ENCODE assay signal across 8 cellular contexts in the genomic region with DNA sequence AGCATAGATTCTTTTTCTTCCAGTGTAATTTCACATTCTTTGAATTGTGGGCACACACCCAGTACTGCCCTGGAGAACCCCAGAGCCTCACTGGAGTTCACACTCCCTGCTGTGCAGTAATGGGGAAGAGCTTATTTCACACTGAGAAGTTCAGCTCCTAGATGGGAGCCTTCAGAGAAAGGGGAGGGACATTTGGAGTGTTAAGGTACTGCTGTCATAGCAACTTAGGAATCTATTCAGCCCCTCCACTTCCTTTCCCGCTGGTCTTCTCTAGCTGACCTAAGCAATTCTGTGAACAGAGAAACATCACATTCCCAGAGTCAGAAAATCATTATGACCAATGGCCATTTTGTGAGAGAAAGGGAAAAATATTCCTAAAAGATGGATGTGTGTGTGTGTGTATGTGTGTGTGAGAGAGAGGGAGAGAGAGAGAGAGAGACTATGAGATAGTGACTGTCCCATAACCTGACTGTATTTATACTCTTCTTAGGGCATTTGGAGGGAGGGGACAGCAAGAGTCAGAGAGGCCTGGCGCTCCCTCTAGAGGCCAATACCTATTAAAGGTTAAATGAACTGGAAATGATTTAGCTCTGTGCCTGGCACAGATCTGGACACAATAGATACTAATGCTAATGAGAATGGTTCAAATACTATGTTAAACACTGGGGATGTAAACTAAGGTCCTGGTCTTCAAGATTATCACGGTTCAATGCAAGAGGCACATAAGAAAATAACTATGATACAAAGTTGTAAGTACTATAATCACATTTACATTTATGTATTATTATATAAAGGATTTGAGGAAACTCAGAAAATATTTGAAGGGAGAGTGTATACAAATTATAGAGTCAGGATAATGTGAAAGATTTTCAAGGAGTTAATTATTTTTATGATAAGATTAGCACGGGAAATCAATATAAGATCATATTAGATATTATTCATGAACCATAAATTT. TPM values are rescaled to one million over a fixed set of nuclear protein-coding genes. Genes with fewer than 3 reads are reported as not detected.
A peak's percentile ranks its signal among the peaks of the same experiment; 100 is the strongest.
DNase-seq lines count a peak whose midpoint lies in the region; TF ChIP-seq lines count a peak whose summit lies in the region.

No MANE protein-coding gene starts in this region.

- H3K18ac ChIP-seq in H9 (ENCODE audit: insufficient read length, low read depth, low read length) = no peak overlapping the region

- no peak overlapping the region for H2AK5ac ChIP-seq in H9 (ENCODE audit: insufficient read length, low read length)

- H3K4me3 Mint-ChIP-seq in H9 = peak overlapping the region in 1 of 2 experiments; percentile 42; a peak in 3 of 5 replicates
- H3K4me3 Mint-ChIP-seq in brain = peak overlapping the region in 4 of 5 experiments; percentile 3 to 47 (median 24)

- H3K9me3 ChIP-seq in H9 (ENCODE audit: control insufficient read depth, low read depth, low read length) = no peaks in the 10 kb centered on the region

- H3T11ph ChIP-seq in H9 (ENCODE audit: low read length) = no peak overlapping the region

- no peak overlapping the region for H3K9ac ChIP-seq in H9 (ENCODE audit: extremely low read depth, insufficient read length, low read length)

- H2AFZ ChIP-seq in H9 (ENCODE audit: low read length) = no peak overlapping the region

- H3K4ac ChIP-seq in H9 (ENCODE audit: low read depth, low read length) = no peak overlapping the region

- in situ Hi-C loops in KBM-7 (cut with MboI; ENCODE audit: low pct_unique_long_range_greater_than_20kb, low sequenced_read_pairs) = no loop called here

- H3K4me1 ChIP-seq in H9 (ENCODE audit: insufficient read depth, low read length) = no peaks in the 10 kb centered on the region

- H4K5ac ChIP-seq in H9 (ENCODE audit: insufficient read length, low read depth, low read length) = no peak overlapping the region

- no peaks in the 10 kb centered on the region for H4K20me1 ChIP-seq in H9 (ENCODE audit: control insufficient read depth, insufficient read depth, insufficient read length)

- no peak overlapping the region for H4K91ac ChIP-seq in H9 (ENCODE audit: insufficient read length, low read depth, low read length)

- peak overlapping the region in 2 of 3 experiments; percentile 26 to 71; a peak in 3 of 7 replicates for H3K27ac Mint-ChIP-seq in H9
- H3K27ac Mint-ChIP-seq in brain = peak overlapping the region in 4 of 5 experiments; percentile 74 to 91 (median 84)

- no peaks in the 10 kb centered on the region for H3K36me3 Mint-ChIP-seq in H9 (ENCODE audit: insufficient read depth in 1 of 3, low read depth in 3 of 3)
- peaks cover 2% of the 10 kb centered on the region for H3K36me3 Mint-ChIP-seq in brain

- peaks cover 6% of the 10 kb centered on the region for H3K27me3 ChIP-seq in H9 (ENCODE audit: insufficient read depth, low read length)

- peak; percentile 8 to 23 for DNase-seq in activated CD4-positive, alpha-beta T cell treated with anti-CD3 and anti-CD28 coated beads for 24 hours (ENCODE audit: low read depth in 2 of 2)
- no peak for DNase-seq in activated CD4-positive, alpha-beta T cell treated with anti-CD3 and anti-CD28 coated beads for 1 hour
- DNase-seq in H9 = peak; percentile 73
- peak; percentile 63 for DNase-seq in KBM-7
- DNase-seq in RPMI7951 (ENCODE audit: low read depth) = peak; percentile 57
- DNase-seq in iPS-NIHi11 (ENCODE audit: low spot score) = peak; percentile 71
- peak; percentile 15 to 18 for DNase-seq in stimulated activated CD4-positive, alpha-beta T cell treated with anti-CD3 and anti-CD28 coated beads, Interleukin-15, amount 100 ng/mL, for 48 hours (ENCODE audit: low read depth in 2 of 2)

- H3K79me1 ChIP-seq in H9 (ENCODE audit: insufficient read depth, low read depth, low read length, poor library complexity, severe bottlenecking) = no peaks in the 10 kb centered on the region

- no peak overlapping the region for H4K8ac ChIP-seq in H9 (replicated peaks; ENCODE audit: insufficient read length, low read depth, low read length)

- no peak overlapping the region for H3K4me2 ChIP-seq in H9 (ENCODE audit: insufficient read depth, insufficient read length, low read length)

- H2BK12ac ChIP-seq in H9 (ENCODE audit: insufficient read length, low read depth, low read length) = no peak overlapping the region

- peaks cover 20 to 25% of the 10 kb centered on the region in 2 experiments for H3K4me1 Mint-ChIP-seq in H9
- peaks cover 51% of the 10 kb centered on the region for H3K4me1 Mint-ChIP-seq in brain

- H2BK5ac ChIP-seq in H9 (ENCODE audit: insufficient read length, low read length) = no peak overlapping the region

- H3K23ac ChIP-seq in H9 (ENCODE audit: insufficient read length, low read depth, low read length) = no peak overlapping the region

- H3K56ac ChIP-seq in H9 (ENCODE audit: insufficient read length, low read depth, low read length) = no peak overlapping the region

- TF ChIP-seq CTCF in H9 (conservative IDR thresholded peaks at IDR 0.05) (peak; percentile 87), brain (conservative IDR thresholded peaks at IDR 0.05) (peak; percentile 69 to 86)

- no peak overlapping the region for H2BK120ac ChIP-seq in H9 (ENCODE audit: low read depth, low read length, poor library complexity, severe bottlenecking)

- no peak overlapping the region for H3K14ac ChIP-seq in H9 (ENCODE audit: insufficient read depth, low read length)

- H3K27me3 Mint-ChIP-seq in H9 (ENCODE audit: low read depth) (peaks cover 63% of the 10 kb centered on the region), brain (no peaks in the 10 kb centered on the region)

- no CpG with 5 or more reads among the region's 4 CpGs for WGBS in H9 (ENCODE audit: extremely low coverage, insufficient read length, low lambda C conversion rate)

- H2BK20ac ChIP-seq in H9 (ENCODE audit: low read depth, low read length, poor library complexity, severe bottlenecking) = no peak overlapping the region

- H3K79me2 ChIP-seq in H9 (ENCODE audit: insufficient read depth, low read length) = no peaks in the 10 kb centered on the region

- H3K9me3 Mint-ChIP-seq in H9 = no peaks in the 10 kb centered on the region
- H3K9me3 Mint-ChIP-seq in brain = no peaks in the 10 kb centered on the region

- no peak overlapping the region for H3K27ac ChIP-seq in H9 (ENCODE audit: insufficient read length, low read depth, low read length)

- no peak overlapping the region for H2BK15ac ChIP-seq in H9 (ENCODE audit: low read depth, low read length)

- no peaks in the 10 kb centered on the region for H3K23me2 ChIP-seq in H9 (ENCODE audit: insufficient read length, low read depth, low read length, poor library complexity, severe bottlenecking)

RNA-seq across cellular contexts. Expression of gene RPE, which starts 41.5 kb away (rescaled TPM):
- 67.8 and 71.6 TPM in 2 replicates for total RNA-seq in H9 (2021)
- 120 and 149 TPM in 2 replicates for total RNA-seq in RPMI7951 (2014; rRNA removed; shearing (Covaris generic))
- polyA plus RNA-seq in brain (ENCODE audit: insufficient read depth, low read depth, low replicate concordance) = 15.1 TPM
